In genomic region chr12:27245039-27245438, GRCh38 we compare ENCODE assay signal across 8 cellular contexts. TPM values are rescaled to one million over a fixed set of nuclear protein-coding genes. Genes with fewer than 3 reads are reported as not detected.
A peak's percentile ranks its signal among the peaks of the same experiment; 100 is the strongest.
DNase-seq lines count a peak whose midpoint lies in the region; ATAC-seq, FAIRE-seq and TF ChIP-seq lines count a peak whose summit lies in the region.

No MANE protein-coding gene starts in this region.

- peak overlapping the region; percentile 100 for H3K4me3 Mint-ChIP-seq in endothelial cell (ENCODE audit: unreplicated experiment)

- H3K27me3 ChIP-seq in DND-41 (ENCODE audit: insufficient read depth, low read length, poor library complexity) (no peaks in the 10 kb centered on the region), NT2/D1 (ENCODE audit: insufficient read depth, insufficient read length) (peaks cover 3% of the 10 kb centered on the region), osteoblast (ENCODE audit: insufficient read depth, low read length) (no peaks in the 10 kb centered on the region)

- no peaks in the 10 kb centered on the region for H4K20me1 ChIP-seq in DND-41 (ENCODE audit: insufficient read depth, low read length)
- H4K20me1 ChIP-seq in osteoblast (ENCODE audit: insufficient read depth, low read length), result peaks cover 14% of the 10 kb centered on the region

- H3K27me3 Mint-ChIP-seq in endothelial cell (ENCODE audit: unreplicated experiment), result peaks cover 14% of the 10 kb centered on the region

- H3K36me3 ChIP-seq in DND-41 (ENCODE audit: insufficient read depth, low read length), result no peaks in the 10 kb centered on the region
- H3K36me3 ChIP-seq in NT2/D1 (ENCODE audit: insufficient read depth, insufficient read length, low read length), result no peaks in the 10 kb centered on the region
- no peaks in the 10 kb centered on the region for H3K36me3 ChIP-seq in osteoblast (ENCODE audit: insufficient read depth, low read length)

- peak overlapping the region; percentile 51 to 73; a peak in 3 of 4 replicates for H3K4me3 ChIP-seq in DND-41 (ENCODE audit: low read depth in 1 of 2, low read length in 2 of 2)
- peak overlapping the region; percentile 84 for H3K4me3 ChIP-seq in NT2/D1 (ENCODE audit: insufficient read length, low read depth)
- H3K4me3 ChIP-seq in osteoblast (ENCODE audit: insufficient read depth, low read length), result peak overlapping the region; percentile 77

- H3K9ac ChIP-seq in DND-41 (ENCODE audit: low read depth, low read length), result peak overlapping the region; percentile 69
- peak overlapping the region; percentile 88 for H3K9ac ChIP-seq in NT2/D1 (ENCODE audit: insufficient read length, low read depth)

- no peak for ATAC-seq in DND-41 (ENCODE audit: insufficient read depth, low read depth)
- no peak for ATAC-seq in GM21825 (IDR thresholded peaks at IDR 0.05; ENCODE audit: unreplicated experiment)

- no peak overlapping the region for H3K27ac ChIP-seq in DND-41 (ENCODE audit: low read length)
- H3K27ac ChIP-seq in osteoblast (ENCODE audit: low read depth, low read length), result peak overlapping the region; percentile 85

- no peaks in the 10 kb centered on the region for H3K9me3 Mint-ChIP-seq in endothelial cell (ENCODE audit: unreplicated experiment)

- H2AFZ ChIP-seq in DND-41 (ENCODE audit: low read depth, low read length) (peak overlapping the region; percentile 95), osteoblast (ENCODE audit: low read length) (peak overlapping the region; percentile 79)

- FAIRE-seq in frontal cortex (lab: Jason Lieb, UNC), result no peak

- H3K36me3 Mint-ChIP-seq in endothelial cell (ENCODE audit: low read depth, unreplicated experiment), result no peaks in the 10 kb centered on the region

- H3K4me2 ChIP-seq in DND-41 (ENCODE audit: insufficient read depth, low read length), result peak overlapping the region; percentile 89
- peak overlapping the region; percentile 88 for H3K4me2 ChIP-seq in osteoblast (ENCODE audit: insufficient read depth, low read length)

- H3K79me2 ChIP-seq in DND-41 (ENCODE audit: insufficient read depth, low read length) (peaks cover 5% of the 10 kb centered on the region; the same call in 1 of the 2 replicates), osteoblast (ENCODE audit: insufficient read depth, low read length) (peaks cover 57% of the 10 kb centered on the region)

- no peaks in the 10 kb centered on the region for H3K9me3 ChIP-seq in DND-41 (ENCODE audit: insufficient read depth, low read length, severe bottlenecking)
- peaks cover 13% of the 10 kb centered on the region; the same call in 1 of the 2 replicates for H3K9me3 ChIP-seq in NT2/D1 (ENCODE audit: insufficient read depth, low read length)
- no peaks in the 10 kb centered on the region for H3K9me3 ChIP-seq in osteoblast (ENCODE audit: low read depth, low read length)

- no peak for TF ChIP-seq CTCF in DND-41 (IDR thresholded peaks at IDR 0.05; ENCODE audit: borderline replicate concordance, extremely low read depth, low read length, poor library complexity, severe bottlenecking)
- no peak for TF ChIP-seq CTCF in endothelial cell (IDR thresholded peaks at IDR 0.05; ENCODE audit: unreplicated experiment)
- no peak for TF ChIP-seq CTCF in osteoblast (IDR thresholded peaks at IDR 0.05; ENCODE audit: extremely low read depth, low read depth, low read length)

- peaks cover 10% of the 10 kb centered on the region for H3K4me1 Mint-ChIP-seq in endothelial cell (ENCODE audit: unreplicated experiment)

- peak overlapping the region; percentile 92 for H3K27ac Mint-ChIP-seq in endothelial cell (ENCODE audit: unreplicated experiment)

- H3K4me1 ChIP-seq in DND-41 (ENCODE audit: insufficient read depth, low read length) (peaks cover 26% of the 10 kb centered on the region), NT2/D1 (ENCODE audit: insufficient read depth, insufficient read length) (no peaks in the 10 kb centered on the region), osteoblast (ENCODE audit: insufficient read depth, low read length) (peaks cover 11% of the 10 kb centered on the region)

- DNase-seq in DND-41, result no peak
- DNase-seq in NT2/D1 (ENCODE audit: low read depth, low spot score), result no peak
- no peak for DNase-seq in endothelial cell (ENCODE audit: low spot score)
- DNase-seq in osteoblast (ENCODE audit: insufficient read length, low spot score, missing footprints), result no peak
- no peak for DNase-seq in frontal cortex (ENCODE audit: low spot score in 2 of 2)
- no peak for DNase-seq in mesenteric fat pad (ENCODE audit: low spot score)
- DNase-seq in OCI-M2 (lab: John Stamatoyannopoulos, UW; ENCODE audit: unreplicated experiment), result no peak

RNA-seq across cellular contexts. Expression of gene STK38L, which starts 1.0 kb away (rescaled TPM):
- 30.8 TPM for total RNA-seq in endothelial cell (ENCODE audit: unreplicated experiment)
- 64.8 and 68.8 TPM in 2 replicates for total RNA-seq in osteoblast
- total RNA-seq in frontal cortex, result 22.0 TPM
- 76.0 TPM for total RNA-seq in mesenteric fat pad
